1 cellular context compared by ENCODE assay signal in the genomic region with DNA sequence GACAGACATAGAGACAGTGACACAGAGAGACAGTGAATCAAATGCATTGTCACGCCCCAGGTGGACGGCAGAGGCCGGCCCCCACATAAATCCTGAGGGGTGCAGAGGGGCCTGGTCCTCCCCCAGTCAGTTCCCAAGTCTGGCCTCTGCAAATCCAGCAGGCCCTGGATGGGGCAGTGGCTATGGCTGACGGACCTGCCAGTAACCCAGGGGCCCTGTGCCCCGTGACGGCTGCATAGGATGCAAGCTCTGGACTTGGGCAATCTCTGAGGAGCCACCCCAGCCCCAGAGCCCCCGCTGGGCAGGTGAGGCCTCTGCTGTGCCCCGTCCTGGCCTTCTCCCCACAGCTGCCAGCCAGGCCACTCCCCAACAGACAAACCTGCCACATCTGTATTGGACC.
TF ChIP-seq lines count a peak whose summit lies in the region.

No MANE protein-coding gene starts in this region.

TF ChIP-seq in H1, 55 proteins besides CTCF, POLR2A, EP300 and RAD21 (continued from another document):
- TF ChIP-seq BCL11A (IDR thresholded peaks at IDR 0.05; ENCODE audit: low read depth in 2 of 2, low read length in 2 of 2) (no peak), EZH2 (IDR thresholded peaks at IDR 0.05; ENCODE audit: low read depth, low read length, severe bottlenecking) (no peak), ZNF274 (IDR thresholded peaks at IDR 0.05; ENCODE audit: borderline replicate concordance, extremely low read depth, low read length) (no peak)
